In the genomic region with DNA sequence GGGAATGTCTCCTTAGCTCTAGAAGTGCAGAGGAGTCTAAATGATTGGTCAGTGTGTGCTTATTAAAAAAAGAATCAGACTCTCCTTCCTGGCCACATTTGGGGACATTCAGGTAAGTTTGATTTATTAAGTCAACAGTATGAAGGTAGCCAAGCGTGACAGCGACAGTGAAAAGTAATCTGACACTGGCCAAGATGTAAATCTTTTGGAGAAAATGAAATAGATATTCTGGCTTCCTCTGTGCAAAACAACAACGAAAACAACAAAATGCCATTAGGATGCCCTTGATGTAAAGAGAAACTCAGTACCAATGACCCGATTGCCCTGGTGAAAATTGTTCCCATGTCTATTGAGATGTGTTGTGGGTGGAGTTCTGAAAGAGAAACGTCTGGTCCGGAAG, we compare ENCODE assay signal across 24 cellular contexts.
DNase-seq lines count a peak whose midpoint lies in the region; ATAC-seq, FAIRE-seq and TF ChIP-seq lines count a peak whose summit lies in the region.
"Had no signal": no experiment of that assay in that cellular context is flagged by ENCODE, and none has a peak within 500 bp of the region (broad histone marks: within the 10 kb centered on the region; RNA-seq: fewer than 3 reads in every experiment).

No MANE protein-coding gene starts in this region.

- TF ChIP-seq RAD21 in GM12878 (IDR thresholded peaks at IDR 0.05; ENCODE audit: insufficient read depth, low read depth, low read length), result no peak

- H3K27ac Mint-ChIP-seq in nephron progenitor cell, result peak overlapping the region; percentile 70
- H3K27ac Mint-ChIP-seq: B cell; CD4-positive, CD25-positive, alpha-beta regulatory T cell; CD8-positive, alpha-beta T cell had no signal

- no peaks in the 10 kb centered on the region for H4K20me1 ChIP-seq in GM12878 (ENCODE audit: control insufficient read depth, insufficient read depth)
- H4K20me1 ChIP-seq: BLaER1 had no signal

- 31% methylated on average over 6 of the region's 6 CpGs for WGBS in GM12878 (ENCODE audit: insufficient coverage, insufficient replicate concordance, low lambda C conversion rate, missing lambda C conversion rate)
- WGBS in prostate gland, result 38% methylated on average over 6 of the region's 6 CpGs
- 75 to 89% (median 80%) methylated on average over 6 of the region's 6 CpGs for WGBS in spleen, 5 donors

- H3K4me1 ChIP-seq in GM12878 (ENCODE audit: control insufficient read depth, insufficient read depth, low read length), result no peaks in the 10 kb centered on the region
- no peaks in the 10 kb centered on the region for H3K4me1 ChIP-seq in prostate gland (replicated peaks)
- no peaks in the 10 kb centered on the region for H3K4me1 ChIP-seq in spleen
- H3K4me1 ChIP-seq: BLaER1, Caco-2 had no signal

- no peak overlapping the region for H3K4me3 Mint-ChIP-seq in nephron progenitor cell
- H3K4me3 Mint-ChIP-seq: B cell; CD4-positive, CD25-positive, alpha-beta regulatory T cell; CD8-positive, alpha-beta T cell had no signal

- TF ChIP-seq POLR2A in GM12878 (IDR thresholded peaks at IDR 0.05; ENCODE audit: low read depth, low read length) (no peak), prostate gland (IDR thresholded peaks at IDR 0.05) (no peak), spleen (IDR thresholded peaks at IDR 0.05) (no peak)

- POLR2A ChIA-PET in GM12878 (lab: Charles Lee), result no interaction called here

- TF ChIP-seq CTCF in GM12878 (IDR thresholded peaks at IDR 0.05 in 2 of 3, conservative IDR thresholded peaks at IDR 0.05 in 1 of 3; ENCODE audit: control insufficient read depth in 2 of 3, extremely low read depth in 1 of 3, insufficient read depth in 1 of 3, low read depth in 3 of 3, low read length in 3 of 3) (no peak), nephron progenitor cell (IDR thresholded peaks at IDR 0.05) (no peak), prostate gland (IDR thresholded peaks at IDR 0.05) (no peak), spleen (IDR thresholded peaks at IDR 0.05 in 8 of 11, conservative IDR thresholded peaks at IDR 0.05 in 3 of 11) (no peak)

- H3K36me3 Mint-ChIP-seq in nephron progenitor cell (ENCODE audit: low read depth), result no peaks in the 10 kb centered on the region
- H3K36me3 Mint-ChIP-seq: CD4-positive, CD25-positive, alpha-beta regulatory T cell; CD8-positive, alpha-beta T cell had no signal

- no peak overlapping the region for H2AFZ ChIP-seq in GM12878 (ENCODE audit: control insufficient read depth, low read depth, low read length)
- H2AFZ ChIP-seq: GM23248 had no signal

- H3K27ac ChIP-seq in GM12878 (ENCODE audit: control insufficient read depth, insufficient read depth), result no peak overlapping the region
- no peak overlapping the region for H3K27ac ChIP-seq in prostate gland
- H3K27ac ChIP-seq in spleen, result no peak overlapping the region
- H3K27ac ChIP-seq: 22Rv1, BLaER1, C4-2B, GM23248 had no signal

- H3K4me3 ChIP-seq in GM12878 (no peak overlapping the region), prostate gland (no peak overlapping the region), spleen (no peak overlapping the region)
- H3K4me3 ChIP-seq: BLaER1, GM23248 had no signal

- no peak for FAIRE-seq in GM12878 (lab: Jason Lieb, UNC)
- FAIRE-seq: A204.1, G401.6, GM19239, H1 had no signal

- H3K79me2 ChIP-seq in GM12878 (ENCODE audit: control insufficient read depth, insufficient read depth, low read length), result no peaks in the 10 kb centered on the region

- peaks cover 26% of the 10 kb centered on the region for H3K27me3 Mint-ChIP-seq in nephron progenitor cell (ENCODE audit: low read depth, poor library complexity)
- H3K27me3 Mint-ChIP-seq: CD4-positive, CD25-positive, alpha-beta regulatory T cell had no signal

- no peak for ATAC-seq in GM12878
- ATAC-seq: CD8-positive, alpha-beta T cell had no signal

- no peak overlapping the region for H3K9ac ChIP-seq in GM12878 (ENCODE audit: control insufficient read depth, insufficient read depth, low read length)
- H3K9ac ChIP-seq: BLaER1, GM23248 had no signal

- H3K9me3 ChIP-seq in GM12878 (replicated peaks; ENCODE audit: control insufficient read depth, insufficient read depth, low read length) (no peaks in the 10 kb centered on the region), prostate gland (no peaks in the 10 kb centered on the region), spleen (no peaks in the 10 kb centered on the region)
- H3K9me3 ChIP-seq: BLaER1, Caco-2 had no signal

- DNase-seq in NCI-H748 (lab: John Stamatoyannopoulos, UW; ENCODE audit: unreplicated experiment), result peak; percentile 55
- no peak for DNase-seq in NCI-H748 treated with DMSO at 0.1 percent for 48 hours (lab: John Stamatoyannopoulos, UW)
- peak; percentile 68 for DNase-seq in NCI-H2227 (lab: John Stamatoyannopoulos, UW; ENCODE audit: unreplicated experiment)
- no peak for DNase-seq in GM12878 (ENCODE audit: low read depth, low spot score)
- peak; percentile 16 for DNase-seq in nephron progenitor cell
- no peak for DNase-seq in activated gamma-delta T cell (lab: John Stamatoyannopoulos, UW)
- no peak for DNase-seq in prostate gland (ENCODE audit: low spot score)
- no peak for DNase-seq in spleen
- DNase-seq: Caco-2; CD4-positive, CD25-positive, alpha-beta regulatory T cell; CD8-positive, alpha-beta T cell; DMS153; DND-41; GM23248; H7; HCEC 1CT had no signal

- RAD21 ChIA-PET in GM12878 (lab: Charles Lee; ENCODE audit: unreplicated experiment), result no interaction called here

- SMC1A ChIA-PET in GM12878 (lab: Charles Lee; ENCODE audit: uncharacterized antibody, unreplicated experiment), result interaction anchor here (1.1 kb wide), 1 partner anchor 52 kb away, joined by 3 read pairs; no protein-coding TSS in a partner anchor

- CTCF ChIA-PET in GM12878 (lab: Yijun Ruan, JAX), result interaction anchor here (1.1 kb wide), 1 partner anchor 77 kb away, joined by 3 read pairs; no protein-coding TSS in a partner anchor

- H3K36me3 ChIP-seq in GM12878 (ENCODE audit: control insufficient read depth in 2 of 2, insufficient read depth in 2 of 2, low read length in 1 of 2), result no peaks in the 10 kb centered on the region
- H3K36me3 ChIP-seq in prostate gland, result no peaks in the 10 kb centered on the region
- no peaks in the 10 kb centered on the region for H3K36me3 ChIP-seq in spleen
- H3K36me3 ChIP-seq: BLaER1 had no signal

- H3K4me1 Mint-ChIP-seq in nephron progenitor cell, result peaks cover 41% of the 10 kb centered on the region
- H3K4me1 Mint-ChIP-seq: B cell; CD4-positive, CD25-positive, alpha-beta regulatory T cell had no signal

- intact Hi-C loops in GM12878 (cut with micrococcal nuclease; ENCODE audit: unreplicated experiment), result no loop called here
- intact Hi-C loops in prostate gland (cut with DNase I), result no loop called here
- intact Hi-C loops in spleen (cut with DNase I; ENCODE audit: low total_unique reads), result no loop called here

- peaks cover 9% of the 10 kb centered on the region for H3K9me3 Mint-ChIP-seq in nephron progenitor cell

- BruUV-seq in GM12878 (replicated peaks; lab: Mats Ljungman, UMichigan), result no TSS peak

- TF ChIP-seq EP300 in GM12878 (IDR thresholded peaks at IDR 0.05; ENCODE audit: borderline replicate concordance in 1 of 2, control insufficient read depth in 1 of 2, low read depth in 2 of 2, low read length in 2 of 2), result no peak

- no peak overlapping the region for H3K4me2 ChIP-seq in GM12878 (ENCODE audit: control insufficient read depth, insufficient read depth)
- H3K4me2 ChIP-seq: BLaER1 had no signal

- in situ Hi-C loops in GM12878 (cut with MboI), result no loop called here

- H3K27me3 ChIP-seq in GM12878 (replicated peaks in 1 of 2; ENCODE audit: control insufficient read depth in 2 of 2, insufficient read depth in 2 of 2, low read length in 1 of 2), result no peaks in the 10 kb centered on the region
- H3K27me3 ChIP-seq in prostate gland (replicated peaks; ENCODE audit: insufficient read depth), result no peaks in the 10 kb centered on the region
- no peaks in the 10 kb centered on the region for H3K27me3 ChIP-seq in spleen (replicated peaks in 1 of 7)
- H3K27me3 ChIP-seq: BLaER1 had no signal

TF ChIP-seq in GM12878, 131 proteins besides CTCF, POLR2A, EP300 and RAD21:
- 0 out of 2 replicates have a peak, but pooled peaks have one; percentile 35 for TF ChIP-seq PAX5 (IDR thresholded peaks at IDR 0.05; ENCODE audit: borderline replicate concordance, low read depth, low read length)
- no peak for TF ChIP-seq MTA3 (IDR thresholded peaks at IDR 0.05; ENCODE audit: borderline replicate concordance, low read length)
- TF ChIP-seq HDAC6 (IDR thresholded peaks at IDR 0.05; ENCODE audit: unreplicated experiment), result no peak
- no peak for TF ChIP-seq WRNIP1 (IDR thresholded peaks at IDR 0.05; ENCODE audit: borderline replicate concordance, low read depth, low read length)

Comparison
In these comparisons a context has a peak if more than half of its experiments do, and no peak if none do; other contexts are left out.
1. DNase-seq: peak in NCI-H748 (single experiment), NCI-H2227 (single experiment) and nephron progenitor cell (single experiment); none in NCI-H748 treated with DMSO at 0.1 percent for 48 hours (single experiment), GM12878 (single experiment), activated gamma-delta T cell (single experiment), prostate gland (single experiment) and spleen (single experiment).